15 cellular contexts compared by ENCODE assay signal in genomic region chr7:25653412-25653811, GRCh38.
"Had no signal": no experiment of that assay in that cellular context is flagged by ENCODE, and none has a peak within 500 bp of the region (broad histone marks: within the 10 kb centered on the region; RNA-seq: fewer than 3 reads in every experiment).

No MANE protein-coding gene starts in this region.

- H3K27ac ChIP-seq: pancreas, suprapubic skin, upper lobe of right lung had no signal

- H3K27me3 ChIP-seq: pancreas, suprapubic skin, upper lobe of right lung had no signal

- H3K36me3 ChIP-seq: pancreas, suprapubic skin, upper lobe of right lung had no signal

- DNase-seq: activated CD4-positive, alpha-beta T cell treated with anti-CD3 and anti-CD28 coated beads, Interleukin-2, amount 50 U/mL, for 1 hour; activated naive CD4-positive, alpha-beta T cell treated with anti-CD3 and anti-CD28 coated beads, Interleukin-2, amount 50 U/mL, for 16 hours; amygdala; dermis blood vessel endothelial cell; hippocampal formation; pancreas; stimulated activated CD4-positive, alpha-beta T cell treated with anti-CD3 and anti-CD28 coated beads, Interleukin-4, amount 100 ng/mL, for 1 hour; stimulated activated CD8-positive, alpha-beta memory T cell treated with anti-CD3 and anti-CD28 coated beads, Interleukin-4, amount 100 ng/mL, for 48 hours; stimulated activated naive CD8-positive, alpha-beta T cell treated with anti-CD3 and anti-CD28 coated beads, Interleukin-15, Interleukin-2, amounts not matched to agents 100 U/mL and 50 U/mL, for 24 hours; upper lobe of right lung had no signal

- H3K9me3 ChIP-seq: pancreas, suprapubic skin, upper lobe of right lung had no signal

- H3K36me3 Mint-ChIP-seq: brain had no signal

- H3K9me3 Mint-ChIP-seq: central memory CD8-positive, alpha-beta T cell had no signal

- H3K27ac Mint-ChIP-seq: T-helper 2 cell treated with Interferon-gamma antibody and Interleukin-4, amounts not matched to agents 5 μg/mL and 100 μg/mL, for 36 hours had no signal

- H3K4me1 Mint-ChIP-seq: central memory CD8-positive, alpha-beta T cell had no signal

- H3K4me3 Mint-ChIP-seq: brain; central memory CD8-positive, alpha-beta T cell; T-helper 2 cell treated with Interferon-gamma antibody and Interleukin-4, amounts not matched to agents 5 μg/mL and 100 μg/mL, for 36 hours had no signal

- ATAC-seq: pancreas; stimulated activated naive CD8-positive, alpha-beta T cell treated with anti-CD3 and anti-CD28 coated beads, Interleukin-15, Interleukin-2, amounts not matched to agents 100 U/mL and 50 U/mL, for 24 hours; upper lobe of right lung had no signal

- H3K4me3 ChIP-seq: lung, pancreas, suprapubic skin, upper lobe of right lung had no signal

- H3K4me1 ChIP-seq: pancreas, upper lobe of right lung had no signal
